ENCODE assay signal across 9 cellular contexts in the genomic region with DNA sequence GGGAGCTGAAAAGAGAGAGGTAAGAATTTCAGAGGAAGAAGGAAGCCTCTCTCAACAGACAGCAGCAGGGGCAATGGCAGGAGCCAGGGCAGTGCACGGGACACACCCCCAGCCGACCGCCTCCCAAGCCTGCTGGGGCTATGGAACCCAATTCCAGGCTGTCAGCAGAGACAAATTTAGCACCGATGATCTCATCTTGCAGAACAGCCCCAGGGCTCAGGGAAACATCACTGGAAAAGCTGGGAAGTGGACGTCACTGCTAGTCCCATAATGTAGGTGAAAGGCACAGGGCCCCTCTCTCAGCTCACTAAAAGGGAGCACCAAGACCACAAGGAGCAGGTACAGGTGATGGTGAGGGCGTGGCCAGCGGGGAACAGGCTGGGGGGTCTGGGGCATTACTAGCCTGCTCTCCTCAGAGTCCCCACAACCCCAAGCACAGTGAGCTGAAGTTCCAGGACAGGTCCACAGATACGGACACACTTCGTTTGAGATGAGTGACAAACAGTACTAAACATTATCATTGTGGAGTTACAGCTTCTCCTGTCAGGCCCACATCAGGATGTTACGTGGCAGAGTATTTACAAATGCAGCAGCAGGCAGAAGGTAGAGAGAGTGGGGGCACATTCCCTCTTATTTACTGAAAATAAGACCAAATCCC.
A peak's percentile ranks its signal among the peaks of the same experiment; 100 is the strongest.
DNase-seq lines count a peak whose midpoint lies in the region; ATAC-seq and TF ChIP-seq lines count a peak whose summit lies in the region.
"Had no signal": no experiment of that assay in that cellular context is flagged by ENCODE, and none has a peak within 500 bp of the region (broad histone marks: within the 10 kb centered on the region; RNA-seq: fewer than 3 reads in every experiment).

No MANE protein-coding gene starts in this region.

- no peak overlapping the region for H3K56ac ChIP-seq in H9 (ENCODE audit: insufficient read length, low read depth, low read length)

- H3K9me3 ChIP-seq in RWPE2 (ENCODE audit: severe bottlenecking) (no peaks in the 10 kb centered on the region), trophoblast cell (ENCODE audit: insufficient read depth, low read depth, low read length) (no peaks in the 10 kb centered on the region), H9 (ENCODE audit: control insufficient read depth, low read depth, low read length) (no peaks in the 10 kb centered on the region)

- H3K27me3 ChIP-seq in RWPE2 (ENCODE audit: insufficient read depth, poor library complexity, severe bottlenecking), result peaks cover 24% of the 10 kb centered on the region
- no peaks in the 10 kb centered on the region for H3K27me3 ChIP-seq in trophoblast cell (ENCODE audit: insufficient read depth, low read length)
- no peaks in the 10 kb centered on the region for H3K27me3 ChIP-seq in H9 (ENCODE audit: insufficient read depth, low read length)

- H3K36me3 Mint-ChIP-seq in H9 (ENCODE audit: insufficient read depth in 1 of 3, low read depth in 3 of 3), result no peaks in the 10 kb centered on the region

- H3K14ac ChIP-seq in trophoblast cell (ENCODE audit: low read length) (no peak overlapping the region), H9 (ENCODE audit: insufficient read depth, low read length) (no peak overlapping the region; the same call in 1 of the 2 replicates)

- H3K79me2 ChIP-seq in trophoblast cell (ENCODE audit: control insufficient read depth, insufficient read depth, low read length, poor library complexity) (no peaks in the 10 kb centered on the region), H9 (ENCODE audit: insufficient read depth, low read length) (no peaks in the 10 kb centered on the region)

- H3K9ac ChIP-seq in trophoblast cell (ENCODE audit: low read length) (no peak overlapping the region), H9 (ENCODE audit: extremely low read depth, insufficient read length, low read length) (no peak overlapping the region)

- no peak overlapping the region for H3K23ac ChIP-seq in trophoblast cell (ENCODE audit: low read length)
- no peak overlapping the region for H3K23ac ChIP-seq in H9 (ENCODE audit: insufficient read length, low read depth, low read length)

- H3K23me2 ChIP-seq in H9 (ENCODE audit: insufficient read length, low read depth, low read length, poor library complexity, severe bottlenecking), result no peaks in the 10 kb centered on the region

- WGBS in trophoblast cell (ENCODE audit: extremely low coverage, insufficient coverage, insufficient read length), result no CpG with 5 or more reads among the region's 10 CpGs
- WGBS in H9 (ENCODE audit: extremely low coverage, insufficient read length, low lambda C conversion rate), result no CpG with 5 or more reads among the region's 10 CpGs

- H2BK12ac ChIP-seq in trophoblast cell (ENCODE audit: low read length), result no peak overlapping the region
- no peak overlapping the region for H2BK12ac ChIP-seq in H9 (ENCODE audit: insufficient read length, low read depth, low read length)

- H3K79me1 ChIP-seq in trophoblast cell (ENCODE audit: low read length) (no peaks in the 10 kb centered on the region), H9 (ENCODE audit: insufficient read depth, low read depth, low read length, poor library complexity, severe bottlenecking) (no peaks in the 10 kb centered on the region)

- H3K4me2 ChIP-seq in trophoblast cell (ENCODE audit: low read length) (peak overlapping the region; percentile 20), H9 (ENCODE audit: insufficient read depth, insufficient read length, low read length) (no peak overlapping the region)

- H3K4me3 Mint-ChIP-seq in H9, result no peak overlapping the region

- H2AK5ac ChIP-seq in trophoblast cell (ENCODE audit: low read length), result no peak overlapping the region
- H2AK5ac ChIP-seq in H9 (ENCODE audit: insufficient read length, low read length), result no peak overlapping the region

- H2BK120ac ChIP-seq in trophoblast cell (ENCODE audit: insufficient read depth, low read length, poor library complexity), result no peak overlapping the region
- H2BK120ac ChIP-seq in H9 (ENCODE audit: low read depth, low read length, poor library complexity, severe bottlenecking), result no peak overlapping the region

- H3K18ac ChIP-seq in trophoblast cell (ENCODE audit: low read length) (no peak overlapping the region), H9 (ENCODE audit: insufficient read length, low read depth, low read length) (no peak overlapping the region)

- TF ChIP-seq CTCF in RWPE2 (IDR thresholded peaks at IDR 0.05; ENCODE audit: poor library complexity, severe bottlenecking) (no peak), fibroblast of villous mesenchyme (IDR thresholded peaks at IDR 0.05; ENCODE audit: insufficient read depth, low read depth, low read length) (no peak), H9 (conservative IDR thresholded peaks at IDR 0.05) (no peak)

- H2BK5ac ChIP-seq in trophoblast cell (ENCODE audit: low read depth, low read length, poor library complexity) (no peak overlapping the region), H9 (ENCODE audit: insufficient read length, low read length) (no peak overlapping the region)

- H3K4me3 ChIP-seq in RWPE2 (ENCODE audit: severe bottlenecking) (no peak overlapping the region), fibroblast of villous mesenchyme (ENCODE audit: low read depth, low read length) (no peak overlapping the region), trophoblast cell (ENCODE audit: low read depth, low read length) (no peak overlapping the region)

- H4K5ac ChIP-seq in H9 (ENCODE audit: insufficient read length, low read depth, low read length), result no peak overlapping the region

- no peak overlapping the region for H3T11ph ChIP-seq in H9 (ENCODE audit: low read length)

- H4K91ac ChIP-seq in trophoblast cell (ENCODE audit: low read depth, low read length) (no peak overlapping the region), H9 (ENCODE audit: insufficient read length, low read depth, low read length) (no peak overlapping the region)

- peaks cover 22% of the 10 kb centered on the region for H3K27me3 Mint-ChIP-seq in H9 (ENCODE audit: low read depth)

- H2BK20ac ChIP-seq in H9 (ENCODE audit: low read depth, low read length, poor library complexity, severe bottlenecking), result no peak overlapping the region

- H2AFZ ChIP-seq in trophoblast cell (ENCODE audit: insufficient read depth, low read length, poor library complexity) (no peak overlapping the region), H9 (ENCODE audit: low read length) (no peak overlapping the region)

- H3K27ac ChIP-seq in RWPE2 (ENCODE audit: poor library complexity, severe bottlenecking), result no peak overlapping the region
- no peak overlapping the region for H3K27ac ChIP-seq in trophoblast cell (ENCODE audit: low read depth, low read length)
- no peak overlapping the region for H3K27ac ChIP-seq in H9 (ENCODE audit: insufficient read length, low read depth, low read length)

- H3K4me1 Mint-ChIP-seq in H9, result peaks cover 19 to 33% of the 10 kb centered on the region in 2 experiments

- no peaks in the 10 kb centered on the region for H4K20me1 ChIP-seq in H9 (ENCODE audit: control insufficient read depth, insufficient read depth, insufficient read length)

- no peaks in the 10 kb centered on the region for H3K36me3 ChIP-seq in RWPE2 (ENCODE audit: low read depth)
- H3K36me3 ChIP-seq in trophoblast cell (ENCODE audit: control insufficient read depth in 1 of 2, insufficient read depth in 2 of 2, low read length in 2 of 2), result no peaks in the 10 kb centered on the region

- H2BK15ac ChIP-seq in H9 (ENCODE audit: low read depth, low read length), result no peak overlapping the region

- H3K4me1 ChIP-seq in RWPE2 (ENCODE audit: insufficient read depth, poor library complexity, severe bottlenecking), result no peaks in the 10 kb centered on the region
- peaks cover 8 to 22% of the 10 kb centered on the region in 2 experiments for H3K4me1 ChIP-seq in trophoblast cell (ENCODE audit: control insufficient read depth in 1 of 2, insufficient read depth in 2 of 2, low read length in 2 of 2)
- peaks cover 6% of the 10 kb centered on the region; the same call in 1 of the 2 replicates for H3K4me1 ChIP-seq in H9 (ENCODE audit: insufficient read depth, low read length)

- H3K4ac ChIP-seq in trophoblast cell (ENCODE audit: low read depth, low read length) (no peak overlapping the region), H9 (ENCODE audit: low read depth, low read length) (no peak overlapping the region)

- ATAC-seq in RWPE2 (ENCODE audit: low read depth), result peak; percentile 44; the same call in 2 of the 3 replicates

- H4K12ac ChIP-seq in trophoblast cell (ENCODE audit: low read depth, low read length), result no peak overlapping the region

- no peak overlapping the region for H3K27ac Mint-ChIP-seq in H9

- peak; percentile 58 for DNase-seq in ELR (ENCODE audit: low read depth)
- no peak for DNase-seq in RWPE2 (ENCODE audit: low spot score)
- peak; percentile 19 for DNase-seq in fibroblast of villous mesenchyme (ENCODE audit: low read depth)
- DNase-seq in trophoblast cell, result peak; percentile 18 to 41
- no peak for DNase-seq in NCI-H1436 (lab: John Stamatoyannopoulos, UW)
- DNase-seq in NCI-H1048 (lab: John Stamatoyannopoulos, UW), result no peak
- no peak for DNase-seq in HPDE6-E6E7 (ENCODE audit: extremely low spot score)
- DNase-seq in H9, result no peak
- DNase-seq: DMS79 had no signal

- H3K9me3 Mint-ChIP-seq in H9, result no peaks in the 10 kb centered on the region

- H4K8ac ChIP-seq in trophoblast cell (ENCODE audit: low read depth, low read length), result no peak overlapping the region
- H4K8ac ChIP-seq in H9 (replicated peaks; ENCODE audit: insufficient read length, low read depth, low read length), result no peak overlapping the region

Comparison
In these comparisons a context has a peak if more than half of its experiments do, and no peak if none do; other contexts are left out.
1. DNase-seq: peak in ELR (single experiment), fibroblast of villous mesenchyme (single experiment) and trophoblast cell (2 of 2); none in RWPE2 (single experiment), NCI-H1436 (single experiment), NCI-H1048 (single experiment), HPDE6-E6E7 (single experiment) and H9 (single experiment).